3 cellular contexts compared by ENCODE assay signal in genomic region chr15:64919721-64920120, GRCh38.
TF ChIP-seq lines count a peak whose summit lies in the region.

No MANE protein-coding gene starts in this region.

TF ChIP-seq in SK-N-SH, 30 proteins besides CTCF, POLR2A, EP300 and RAD21:
- TF ChIP-seq POLR2AphosphoS5 (IDR thresholded peaks at IDR 0.05; ENCODE audit: low read depth, low read length) (no peak), SMC3 (IDR thresholded peaks at IDR 0.05; ENCODE audit: low read depth, low read length) (no peak)

TF ChIP-seq in SK-N-SH treated with all-trans-retinoic acid at 6 μM for 48 hours, 23 proteins besides CTCF, POLR2A, EP300 and RAD21:
- TF ChIP-seq OSR1 (CRISPR knock-in tag; IDR thresholded peaks at IDR 0.05) (no peak), TSHZ2 (CRISPR knock-in tag; IDR thresholded peaks at IDR 0.05) (no peak), PPARA (CRISPR knock-in tag; IDR thresholded peaks at IDR 0.05; ENCODE audit: borderline replicate concordance) (no peak), ARNTL (CRISPR knock-in tag; IDR thresholded peaks at IDR 0.05; ENCODE audit: borderline replicate concordance, low read depth) (no peak), ISL1 (CRISPR knock-in tag; IDR thresholded peaks at IDR 0.05) (no peak), GLIS3 (CRISPR knock-in tag; IDR thresholded peaks at IDR 0.05) (no peak)

TF ChIP-seq in IMR-90, 13 proteins besides CTCF, POLR2A, EP300 and RAD21:
- no peak for TF ChIP-seq MAFK (IDR thresholded peaks at IDR 0.05; ENCODE audit: low read depth, low read length)
- no peak for TF ChIP-seq CHD1 (IDR thresholded peaks at IDR 0.05; ENCODE audit: low read depth, low read length)
- TF ChIP-seq SMC3 (IDR thresholded peaks at IDR 0.05; ENCODE audit: low read depth, low read length), result no peak
- TF ChIP-seq CEBPB (IDR thresholded peaks at IDR 0.05; ENCODE audit: low read depth, low read length), result no peak
- no peak for TF ChIP-seq NFE2L2 (IDR thresholded peaks at IDR 0.05; ENCODE audit: low read depth, low read length)
- no peak for TF ChIP-seq MAZ (IDR thresholded peaks at IDR 0.05; ENCODE audit: borderline replicate concordance, low read depth, low read length)
- TF ChIP-seq RFX5 (IDR thresholded peaks at IDR 0.05; ENCODE audit: low read depth, low read length), result no peak
- no peak for TF ChIP-seq BHLHE40 (IDR thresholded peaks at IDR 0.05; ENCODE audit: low read depth, low read length)
- no peak for TF ChIP-seq MXI1 (IDR thresholded peaks at IDR 0.05; ENCODE audit: borderline replicate concordance, low read depth, low read length)
- no peak for TF ChIP-seq USF2 (IDR thresholded peaks at IDR 0.05; ENCODE audit: low read depth, low read length)
- no peak for TF ChIP-seq FOS (IDR thresholded peaks at IDR 0.05; ENCODE audit: low read depth, low read length)
- TF ChIP-seq ELK1 (IDR thresholded peaks at IDR 0.05; ENCODE audit: borderline replicate concordance, low read depth, low read length), result no peak
- TF ChIP-seq RCOR1 (IDR thresholded peaks at IDR 0.05; ENCODE audit: insufficient replicate concordance, low read length), result no peak
